20 cellular contexts compared by ENCODE assay signal in the genomic region with DNA sequence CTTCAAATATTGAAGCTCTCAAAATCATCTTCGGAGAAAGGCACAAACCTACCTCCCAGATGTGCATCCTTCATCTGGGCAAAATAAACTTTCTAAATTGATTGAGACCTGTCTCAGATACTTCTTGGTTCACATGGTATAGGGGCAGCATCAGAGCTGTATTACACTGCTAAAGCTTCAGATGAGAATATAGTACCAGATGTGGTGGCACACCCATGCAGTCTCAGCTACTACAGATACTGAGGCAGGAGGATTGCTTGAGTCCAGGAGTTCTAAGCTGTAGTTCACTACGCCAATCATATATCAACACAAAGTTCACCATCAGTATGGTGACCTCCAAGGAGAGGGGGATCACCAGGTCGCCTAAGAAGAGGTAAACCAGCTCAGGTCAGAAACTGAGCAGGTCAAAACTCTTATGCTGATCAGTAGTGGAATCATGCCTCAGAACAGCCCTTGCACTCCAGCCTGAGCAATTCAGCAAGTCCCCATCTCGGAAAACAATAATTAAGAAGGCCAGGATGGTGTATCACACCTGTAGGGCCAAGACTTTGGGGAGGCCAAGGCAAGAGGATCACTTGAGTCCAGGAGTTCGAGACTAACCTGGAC. TPM values are rescaled to one million over a fixed set of nuclear protein-coding genes. Genes with fewer than 3 reads are reported as not detected.
DNase-seq lines count a peak whose midpoint lies in the region; ATAC-seq and TF ChIP-seq lines count a peak whose summit lies in the region.
"Had no signal": no experiment of that assay in that cellular context is flagged by ENCODE, and none has a peak within 500 bp of the region (broad histone marks: within the 10 kb centered on the region; RNA-seq: fewer than 3 reads in every experiment).

No MANE protein-coding gene starts in this region.

- peak overlapping the region in 1 of 8 donors; percentile 30 for H3K27ac Mint-ChIP-seq in CD8-positive, alpha-beta memory T cell
- peak overlapping the region; percentile 77 for H3K27ac Mint-ChIP-seq in mesothelial cell of epicardium

- no peak for DNase-seq in CD8-positive, alpha-beta memory T cell
- DNase-seq in hepatocyte (ENCODE audit: low spot score) (no peak), mesothelial cell of epicardium (ENCODE audit: low spot score in 2 of 2, unreplicated experiment in 2 of 2) (no peak), kidney glomerular epithelial cell (lab: John Stamatoyannopoulos, UW) (no peak), pons (ENCODE audit: low spot score) (no peak), iPS-NIHi11 (ENCODE audit: low spot score) (no peak)
- DNase-seq: C1 segment of cervical spinal cord, DMS 273 treated with DMSO at 0.1 percent for 48 hours, GDM1, H7, NCI-H1048, NCI-H146, NCI-H2081, NCI-H524 had no signal

- H4K20me1 ChIP-seq in hepatocyte (ENCODE audit: insufficient read depth, poor library complexity, severe bottlenecking), result no peaks in the 10 kb centered on the region

- peak overlapping the region; percentile 42 for H3K4me2 ChIP-seq in hepatocyte
- H3K4me2 ChIP-seq: A549 had no signal

- TF ChIP-seq CTCF in hepatocyte (IDR thresholded peaks at IDR 0.05; ENCODE audit: poor library complexity) (no peak), mesothelial cell of epicardium (IDR thresholded peaks at IDR 0.05; ENCODE audit: unreplicated experiment) (no peak)

- no peak for ATAC-seq in HG02938 (IDR thresholded peaks at IDR 0.05; ENCODE audit: unreplicated experiment)
- ATAC-seq: A549, GM12878, Panc1 had no signal

- no peak overlapping the region for H3K4me3 ChIP-seq in CD8-positive, alpha-beta memory T cell (ENCODE audit: low read length)
- H3K4me3 ChIP-seq in HUES6 (ENCODE audit: low read depth, low read length) (0 out of 2 replicates have a peak overlapping the region, but pooled peaks have one; percentile 4), hepatocyte (no peak overlapping the region)
- H3K4me3 ChIP-seq: A549, GM12878 had no signal

- H3K4me3 Mint-ChIP-seq in CD8-positive, alpha-beta memory T cell, result peak overlapping the region in 1 of 7 donors; percentile 28
- no peak overlapping the region for H3K4me3 Mint-ChIP-seq in mesothelial cell of epicardium

- H3K9ac ChIP-seq in HUES6 (ENCODE audit: low read length), result peak overlapping the region; percentile 86

- peaks cover 78% of the 10 kb centered on the region for H3K79me2 ChIP-seq in hepatocyte

- CTCF ChIA-PET in CD8-positive, alpha-beta memory T cell (lab: Charles Lee), result no interaction called here

- H3K9me3 ChIP-seq in CD8-positive, alpha-beta memory T cell (ENCODE audit: low read length), result no peaks in the 10 kb centered on the region
- H3K9me3 ChIP-seq in HUES6 (ENCODE audit: control insufficient read depth, insufficient read depth, low read depth, low read length) (no peaks in the 10 kb centered on the region), hepatocyte (ENCODE audit: low read depth) (no peaks in the 10 kb centered on the region)
- H3K9me3 ChIP-seq: A549 had no signal

- peaks cover 0 to 2% (median 2%) of the 10 kb centered on the region in 3 donors for H3K36me3 Mint-ChIP-seq in CD8-positive, alpha-beta memory T cell
- H3K36me3 Mint-ChIP-seq in mesothelial cell of epicardium, result peaks cover 2% of the 10 kb centered on the region

- POLR2A ChIA-PET in CD8-positive, alpha-beta memory T cell (lab: Charles Lee), result interaction anchor here (1.0 kb wide), 1 partner anchor 21 kb away, joined by 3 read pairs; no protein-coding TSS in a partner anchor

- peaks cover 0 to 2% of the 10 kb centered on the region in 2 donors for H3K27me3 Mint-ChIP-seq in CD8-positive, alpha-beta memory T cell
- H3K27me3 Mint-ChIP-seq in mesothelial cell of epicardium (ENCODE audit: low read depth), result no peaks in the 10 kb centered on the region

- H2AFZ ChIP-seq in hepatocyte, result no peak overlapping the region

- peak overlapping the region; percentile 35 for H3K27ac ChIP-seq in CD8-positive, alpha-beta memory T cell (ENCODE audit: low read depth, low read length)
- H3K27ac ChIP-seq in HUES6 (ENCODE audit: low read depth, low read length), result peak overlapping the region; percentile 97
- peak overlapping the region; percentile 78 for H3K27ac ChIP-seq in hepatocyte
- H3K27ac ChIP-seq: A549, HL-60 had no signal

- H3K36me3 ChIP-seq in CD8-positive, alpha-beta memory T cell (ENCODE audit: insufficient read depth, low read length), result no peaks in the 10 kb centered on the region
- H3K36me3 ChIP-seq in HUES6 (ENCODE audit: control insufficient read depth, insufficient read depth, low read length) (no peaks in the 10 kb centered on the region), hepatocyte (replicated peaks; ENCODE audit: insufficient read depth, low read depth) (no peaks in the 10 kb centered on the region)

- 66% methylated on average over 5 of the region's 5 CpGs for WGBS in hepatocyte (ENCODE audit: low lambda C conversion rate, missing lambda C conversion rate)

- no peaks in the 10 kb centered on the region for H3K4me1 ChIP-seq in CD8-positive, alpha-beta memory T cell (ENCODE audit: insufficient read depth, low read length)
- peaks cover 58% of the 10 kb centered on the region for H3K4me1 ChIP-seq in HUES6 (ENCODE audit: control insufficient read depth, insufficient read depth, low read length)
- H3K4me1 ChIP-seq in hepatocyte (ENCODE audit: insufficient read depth), result peaks cover 17% of the 10 kb centered on the region

- no peaks in the 10 kb centered on the region for H3K9me3 Mint-ChIP-seq in CD8-positive, alpha-beta memory T cell
- H3K9me3 Mint-ChIP-seq in mesothelial cell of epicardium, result no peaks in the 10 kb centered on the region

- H3K9me2 ChIP-seq in hepatocyte (replicated peaks; ENCODE audit: insufficient read depth), result no peaks in the 10 kb centered on the region

- no peaks in the 10 kb centered on the region for H3K27me3 ChIP-seq in CD8-positive, alpha-beta memory T cell (ENCODE audit: insufficient read depth, low read length, poor library complexity, severe bottlenecking)
- H3K27me3 ChIP-seq in HUES6 (ENCODE audit: control insufficient read depth, insufficient read depth, low read length) (no peaks in the 10 kb centered on the region), hepatocyte (no peaks in the 10 kb centered on the region)

- peaks cover 5 to 14% (median 8%) of the 10 kb centered on the region in 3 donors for H3K4me1 Mint-ChIP-seq in CD8-positive, alpha-beta memory T cell
- peaks cover 26% of the 10 kb centered on the region for H3K4me1 Mint-ChIP-seq in mesothelial cell of epicardium

RNA-seq across cellular contexts. Expression of gene ELF2, which starts 22.0 kb away (rescaled TPM):
- total RNA-seq in CD8-positive, alpha-beta memory T cell, result 10 to 100 TPM; 26.6 to 27.4 TPM
- 32.5 TPM for polyA plus RNA-seq in CD8-positive, alpha-beta memory T cell
- total RNA-seq in hepatocyte, result 42.5 and 46.9 TPM in 2 replicates
- 23.8 and 33.1 TPM in 2 replicates for polyA plus RNA-seq in hepatocyte
- 55.2 to 58.2 TPM (median 57.1 TPM) in 3 replicates for total RNA-seq in mesothelial cell of epicardium

Comparison
In these comparisons a context has a peak if more than half of its experiments do, and no peak if none do; other contexts are left out.
1. H3K27ac ChIP-seq: peak in every context shown above with its lines; median percentile 97 in HUES6; 78 in hepatocyte; 35 in CD8-positive, alpha-beta memory T cell.